Comparison of ENCODE assay signal across 8 cellular contexts in genomic region chr11:18395735-18396504, GRCh38. TPM values are rescaled to one million over a fixed set of nuclear protein-coding genes. Genes with fewer than 3 reads are reported as not detected.
DNase-seq lines count a peak whose midpoint lies in the region; TF ChIP-seq lines count a peak whose summit lies in the region.

No MANE protein-coding gene starts in this region.

- H3K4me3 ChIP-seq in effector memory CD4-positive, alpha-beta T cell (ENCODE audit: insufficient read depth, low read depth, low read length, poor library complexity, severe bottlenecking), result peak overlapping the region; percentile 85

- H3K27ac ChIP-seq in effector memory CD4-positive, alpha-beta T cell (ENCODE audit: insufficient read depth, low read length, poor library complexity, severe bottlenecking), result peak overlapping the region; percentile 87

- no peaks in the 10 kb centered on the region for H3K27me3 ChIP-seq in effector memory CD4-positive, alpha-beta T cell (replicated peaks; ENCODE audit: control insufficient read depth, insufficient read depth, low read length, poor library complexity, severe bottlenecking)

- H3K9me3 ChIP-seq in effector memory CD4-positive, alpha-beta T cell (ENCODE audit: control insufficient read depth, low read length), result no peaks in the 10 kb centered on the region

- TF ChIP-seq CTCF in GM20000 (IDR thresholded peaks at IDR 0.05; ENCODE audit: extremely low read depth, missing control alignments), result no peak

- peaks cover 23% of the 10 kb centered on the region for H3K4me1 ChIP-seq in effector memory CD4-positive, alpha-beta T cell (ENCODE audit: control insufficient read depth, insufficient read depth, low read length, poor library complexity, severe bottlenecking)

- H3K36me3 ChIP-seq in effector memory CD4-positive, alpha-beta T cell (ENCODE audit: control insufficient read depth, insufficient read depth, low read length), result peaks cover 43% of the 10 kb centered on the region

- DNase-seq in CMK (ENCODE audit: low read depth) (peak; percentile 84), GM20000 (ENCODE audit: low spot score) (peak; percentile 94), HT-29 (ENCODE audit: low spot score) (peak; percentile 100), medulla oblongata (ENCODE audit: extremely low spot score) (peak; percentile 98)
- peak; percentile 95 for DNase-seq in NK-92 treated with Interleukin-12 subunit alpha and Interleukin-12 subunit beta, amount 100 ng/mL, for 24 hours (lab: John Stamatoyannopoulos, UW)
- DNase-seq in activated CD8-positive, alpha-beta memory T cell treated with anti-CD3 and anti-CD28 coated beads for 4 hours (ENCODE audit: low read depth in 2 of 2), result peak; percentile 89 to 91
- peak; percentile 90 to 94 (median 93) for DNase-seq in effector memory CD4-positive, alpha-beta T cell
- DNase-seq in stimulated activated CD4-positive, alpha-beta T cell treated with anti-CD3 and anti-CD28 coated beads, TNF-alpha, amount 100 ng/mL, for 48 hours (ENCODE audit: low read depth in 3 of 3), result peak; percentile 86 to 92 (median 92)

RNA-seq across cellular contexts. Expression of gene LDHA, which starts 1.6 kb away (rescaled TPM):
- 295 and 327 TPM in 2 replicates for total RNA-seq in HT-29 (2014; rRNA removed; shearing (Covaris generic))

RNA-seq across cellular contexts. Expression of gene LDHC, which starts 16.2 kb away (rescaled TPM):
- not detected in 2 replicates for total RNA-seq in HT-29 (2014; rRNA removed; shearing (Covaris generic))

RNA-seq across cellular contexts. Expression of gene LDHAL6A, which starts 59.7 kb away (rescaled TPM):
- not detected in 2 replicates for total RNA-seq in HT-29 (2014; rRNA removed; shearing (Covaris generic))

Comparison
In these comparisons a context has a peak if more than half of its experiments do, and no peak if none do; other contexts are left out.
1. Peak in every context shown above with its lines: DNase-seq, H3K4me3 ChIP-seq and H3K27ac ChIP-seq.